ENCODE assay signal across 18 cellular contexts in the genomic region with DNA sequence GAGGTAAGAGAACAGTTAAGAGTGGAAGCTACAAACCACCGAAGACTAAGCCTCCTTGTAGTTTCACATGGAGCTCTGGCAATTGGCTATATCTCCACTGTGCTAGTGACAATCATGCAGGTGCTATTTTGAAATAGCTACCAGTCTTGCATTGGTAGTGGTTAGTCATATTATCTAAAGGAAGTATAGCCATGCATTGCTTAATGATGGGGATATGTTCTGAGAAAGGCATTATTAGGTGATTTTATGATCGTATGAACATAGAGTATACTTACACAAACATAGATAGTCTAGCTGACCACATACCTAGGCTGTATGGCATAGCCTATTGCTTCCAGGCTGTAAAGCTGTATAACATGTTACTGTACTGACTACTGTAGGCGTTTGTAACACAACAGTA.
"Had no signal": no experiment of that assay in that cellular context is flagged by ENCODE, and none has a peak within 500 bp of the region (broad histone marks: within the 10 kb centered on the region; RNA-seq: fewer than 3 reads in every experiment).

No MANE protein-coding gene starts in this region.

- H3K79me2 ChIP-seq: parathyroid adenoma had no signal

- H3K27me3 Mint-ChIP-seq: activated B cell treated with CpG ODN at 0.5 μM for 24 hours; activated CD8-positive, alpha-beta T cell treated with anti-CD3 and anti-CD28 coated beads for 36 hours; activated naive CD4-positive, alpha-beta T cell treated with anti-CD3 and anti-CD28 coated beads, Interleukin-2, amount 50 U/mL, for 24 hours had no signal

- ATAC-seq: activated CD8-positive, alpha-beta T cell treated with anti-CD3 and anti-CD28 coated beads for 36 hours; activated T-cell treated with anti-CD3 and anti-CD28 coated beads, Interleukin-2, amount 50 U/mL, for 4 hours; stimulated activated effector memory CD8-positive, alpha-beta T cell treated with anti-CD3 and anti-CD28 coated beads, Interleukin-12 subunit alpha, Interleukin-12 subunit beta, amount 100 ng/mL, for 72 hours had no signal

- H3K9me3 Mint-ChIP-seq: activated B cell treated with CpG ODN at 0.5 μM for 24 hours; activated CD8-positive, alpha-beta T cell treated with anti-CD3 and anti-CD28 coated beads for 36 hours; activated naive CD4-positive, alpha-beta T cell treated with anti-CD3 and anti-CD28 coated beads, Interleukin-2, amount 50 U/mL, for 24 hours; activated T-cell treated with anti-CD3 and anti-CD28 coated beads, Interleukin-2, amount 50 U/mL, for 4 hours; mesothelial cell of epicardium; stimulated activated effector memory CD8-positive, alpha-beta T cell treated with anti-CD3 and anti-CD28 coated beads, Interleukin-12 subunit alpha, Interleukin-12 subunit beta, amount 100 ng/mL, for 72 hours had no signal

- H3K4me3 Mint-ChIP-seq: activated B cell treated with CpG ODN at 0.5 μM for 24 hours; activated CD8-positive, alpha-beta T cell treated with anti-CD3 and anti-CD28 coated beads for 36 hours; activated naive CD4-positive, alpha-beta T cell treated with anti-CD3 and anti-CD28 coated beads, Interleukin-2, amount 50 U/mL, for 24 hours; activated T-cell treated with anti-CD3 and anti-CD28 coated beads, Interleukin-2, amount 50 U/mL, for 4 hours; mesothelial cell of epicardium; stimulated activated effector memory CD8-positive, alpha-beta T cell treated with anti-CD3 and anti-CD28 coated beads, Interleukin-12 subunit alpha, Interleukin-12 subunit beta, amount 100 ng/mL, for 72 hours had no signal

- H3K9ac ChIP-seq: parathyroid adenoma had no signal

- H3K4me1 Mint-ChIP-seq: activated B cell treated with CpG ODN at 0.5 μM for 24 hours; activated naive CD4-positive, alpha-beta T cell treated with anti-CD3 and anti-CD28 coated beads, Interleukin-2, amount 50 U/mL, for 24 hours; stimulated activated effector memory CD8-positive, alpha-beta T cell treated with anti-CD3 and anti-CD28 coated beads, Interleukin-12 subunit alpha, Interleukin-12 subunit beta, amount 100 ng/mL, for 72 hours had no signal

- H3K27ac ChIP-seq: adrenal gland, cardiac muscle cell, parathyroid adenoma, sigmoid colon, thoracic aorta had no signal

- H3K27me3 ChIP-seq: adrenal gland, cardiac muscle cell, esophagus squamous epithelium, sigmoid colon had no signal

- H3K4me3 ChIP-seq: adrenal gland, cardiac muscle cell, esophagus squamous epithelium, sigmoid colon, thoracic aorta had no signal

- H3K27ac Mint-ChIP-seq: activated B cell treated with CpG ODN at 0.5 μM for 24 hours; activated CD8-positive, alpha-beta T cell treated with anti-CD3 and anti-CD28 coated beads for 36 hours; activated naive CD4-positive, alpha-beta T cell treated with anti-CD3 and anti-CD28 coated beads, Interleukin-2, amount 50 U/mL, for 24 hours; mesothelial cell of epicardium; stimulated activated effector memory CD8-positive, alpha-beta T cell treated with anti-CD3 and anti-CD28 coated beads, Interleukin-12 subunit alpha, Interleukin-12 subunit beta, amount 100 ng/mL, for 72 hours had no signal

- H3K4me1 ChIP-seq: parathyroid adenoma, sigmoid colon had no signal

- DNase-seq: activated B cell treated with CpG ODN at 0.5 μM for 24 hours; activated CD4-positive, alpha-beta T cell treated with anti-CD3 and anti-CD28 coated beads for 48 hours; activated CD8-positive, alpha-beta T cell treated with anti-CD3 and anti-CD28 coated beads for 36 hours; activated effector memory CD4-positive, alpha-beta T cell treated with anti-CD3 and anti-CD28 coated beads, Interleukin-2, amount 50 U/mL, for 16 hours; activated T-cell treated with anti-CD3 and anti-CD28 coated beads, Interleukin-2, amount 50 U/mL, for 4 hours; adrenal gland; esophagus squamous epithelium; foreskin fibroblast; glutamatergic neuron; kidney glomerular epithelial cell; sigmoid colon; stimulated activated CD4-positive, alpha-beta T cell treated with anti-CD3 and anti-CD28 coated beads, Interleukin-1b, Interleukin-23, amount 100 ng/mL, for 48 hours had no signal

- H3K9me3 ChIP-seq: adrenal gland, esophagus squamous epithelium, sigmoid colon, thoracic aorta had no signal

- H2AFZ ChIP-seq: parathyroid adenoma had no signal
